ENCODE assay signal across 28 cellular contexts in the genomic region with DNA sequence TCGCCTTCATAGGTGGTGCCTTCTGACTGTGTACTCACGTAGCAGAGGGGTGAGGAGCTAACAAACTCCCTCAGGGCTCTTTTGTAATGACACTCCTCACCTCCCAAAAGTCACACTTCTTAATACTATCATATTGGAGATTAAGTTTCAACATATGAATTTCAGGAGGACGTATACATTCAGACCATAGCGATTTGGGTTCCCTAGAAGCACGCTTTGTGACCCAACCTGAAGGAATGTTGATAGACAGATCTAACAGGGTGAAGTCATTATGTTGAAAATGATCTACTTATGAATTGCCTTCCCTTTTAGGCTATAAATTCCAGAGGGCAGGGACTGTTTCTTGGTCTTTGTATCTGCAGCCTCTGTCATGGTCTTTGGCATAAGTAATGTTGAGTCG. TPM values are rescaled to one million over a fixed set of nuclear protein-coding genes. Genes with fewer than 3 reads are reported as not detected.
"Had no signal": no experiment of that assay in that cellular context is flagged by ENCODE, and none has a peak within 500 bp of the region (broad histone marks: within the 10 kb centered on the region; RNA-seq: fewer than 3 reads in every experiment).

No MANE protein-coding gene starts in this region.

- DNase-seq: activated B cell treated with CpG ODN at 0.5 μM for 24 hours; activated CD4-positive, alpha-beta T cell treated with anti-CD3 and anti-CD28 coated beads for 36 hours; activated CD8-positive, alpha-beta memory T cell treated with anti-CD3 and anti-CD28 coated beads, Interleukin-2, amount 10 ng/mL, durations not matched to agents 7 days and 5 days; activated CD8-positive, alpha-beta T cell treated with anti-CD3 and anti-CD28 coated beads, Interleukin-2, amount 10 ng/mL, durations not matched to agents 7 days and 5 days; activated naive CD4-positive, alpha-beta T cell; activated T-cell treated with anti-CD3 and anti-CD28 coated beads for 4 hours; activated T-cell treated with anti-CD3 and anti-CD28 coated beads, Interleukin-2, amount 50 U/mL, for 72 hours; cerebellar nuclear complex; colonic mucosa; effector memory CD4-positive, alpha-beta T cell; left colon; naive B cell; pancreas; sigmoid colon; stimulated activated CD4-positive, alpha-beta T cell treated with anti-CD3 and anti-CD28 coated beads, Interleukin-1b, Interleukin-23, amount 100 ng/mL, for 48 hours; stimulated activated CD4-positive, alpha-beta T cell treated with anti-CD3 and anti-CD28 coated beads, Interleukin-4, amount 100 ng/mL, for 4 hours; stimulated activated CD8-positive, alpha-beta memory T cell treated with anti-CD3 and anti-CD28 coated beads, Interleukin-4, amount 100 ng/mL, for 48 hours; stomach; tibial artery had no signal

- H3K27me3 ChIP-seq: hepatocyte had no signal

- H3K9me3 Mint-ChIP-seq: activated B cell treated with CpG ODN at 0.5 μM for 24 hours; activated naive CD4-positive, alpha-beta T cell treated with anti-CD3 and anti-CD28 coated beads, Interleukin-2, amount 50 U/mL, for 72 hours; activated T-cell treated with anti-CD3 and anti-CD28 coated beads, Interleukin-2, amount 50 U/mL, for 72 hours; stimulated activated memory B cell treated with anti-CD40 and anti-IgM and Interleukin-4, amounts not matched to agents 10 μg/mL and 1 μg/mL and 100 μg/mL, for 72 hours; T-helper 2 cell treated with Interferon-gamma antibody and Interleukin-4, amounts not matched to agents 5 μg/mL and 100 μg/mL, for 36 hours had no signal

- H3K27ac ChIP-seq: colonic mucosa, hepatocyte, pancreas, prostate gland, sigmoid colon, stomach, tibial artery had no signal

- H3K9me3 ChIP-seq: colonic mucosa, pancreas, prostate gland, sigmoid colon, tibial artery had no signal

- H3K36me3 ChIP-seq: colonic mucosa, pancreas, prostate gland, sigmoid colon, stomach, tibial artery had no signal

- H3K4me3 ChIP-seq: colonic mucosa, hepatocyte, pancreas, prostate gland, sigmoid colon, smooth muscle cell, stomach, tibial artery had no signal

- H3K4me1 Mint-ChIP-seq: mesothelial cell of epicardium had no signal

- H3K4me1 ChIP-seq: colonic mucosa, pancreas, prostate gland, sigmoid colon, tibial artery had no signal

- H3K4me3 Mint-ChIP-seq: activated B cell treated with CpG ODN at 0.5 μM for 24 hours; activated CD4-positive, alpha-beta T cell treated with anti-CD3 and anti-CD28 coated beads for 36 hours; activated CD8-positive, alpha-beta memory T cell treated with anti-CD3 and anti-CD28 coated beads, Interleukin-2, amount 10 ng/mL, durations not matched to agents 7 days and 5 days; activated CD8-positive, alpha-beta T cell treated with anti-CD3 and anti-CD28 coated beads, Interleukin-2, amount 10 ng/mL, durations not matched to agents 7 days and 5 days; activated T-cell treated with anti-CD3 and anti-CD28 coated beads, Interleukin-2, amount 50 U/mL, for 72 hours; mesothelial cell of epicardium; naive B cell; stimulated activated memory B cell treated with anti-CD40 and anti-IgM and Interleukin-4, amounts not matched to agents 10 μg/mL and 1 μg/mL and 100 μg/mL, for 72 hours; T-helper 2 cell treated with Interferon-gamma antibody and Interleukin-4, amounts not matched to agents 5 μg/mL and 100 μg/mL, for 36 hours had no signal

- ATAC-seq: activated CD4-positive, alpha-beta T cell treated with anti-CD3 and anti-CD28 coated beads for 36 hours; activated CD8-positive, alpha-beta memory T cell treated with anti-CD3 and anti-CD28 coated beads, Interleukin-2, amount 10 ng/mL, durations not matched to agents 7 days and 5 days; activated CD8-positive, alpha-beta T cell treated with anti-CD3 and anti-CD28 coated beads, Interleukin-2, amount 10 ng/mL, durations not matched to agents 7 days and 5 days; activated naive CD4-positive, alpha-beta T cell treated with anti-CD3 and anti-CD28 coated beads, Interleukin-2, amount 50 U/mL, for 72 hours; activated T-cell treated with anti-CD3 and anti-CD28 coated beads, Interleukin-2, amount 50 U/mL, for 72 hours; left colon; pancreas; stimulated activated memory B cell treated with anti-CD40 and anti-IgM and Interleukin-4, amounts not matched to agents 10 μg/mL and 1 μg/mL and 100 μg/mL, for 72 hours had no signal

- H3K36me3 Mint-ChIP-seq: activated CD8-positive, alpha-beta memory T cell treated with anti-CD3 and anti-CD28 coated beads, Interleukin-2, amount 10 ng/mL, durations not matched to agents 7 days and 5 days; activated naive CD4-positive, alpha-beta T cell treated with anti-CD3 and anti-CD28 coated beads, Interleukin-2, amount 50 U/mL, for 72 hours; naive B cell; stimulated activated memory B cell treated with anti-CD40 and anti-IgM and Interleukin-4, amounts not matched to agents 10 μg/mL and 1 μg/mL and 100 μg/mL, for 72 hours had no signal

- H3K27ac Mint-ChIP-seq: activated B cell treated with CpG ODN at 0.5 μM for 24 hours; activated CD4-positive, alpha-beta T cell treated with anti-CD3 and anti-CD28 coated beads for 36 hours; activated CD8-positive, alpha-beta memory T cell treated with anti-CD3 and anti-CD28 coated beads, Interleukin-2, amount 10 ng/mL, durations not matched to agents 7 days and 5 days; activated CD8-positive, alpha-beta T cell treated with anti-CD3 and anti-CD28 coated beads, Interleukin-2, amount 10 ng/mL, durations not matched to agents 7 days and 5 days; activated T-cell treated with anti-CD3 and anti-CD28 coated beads, Interleukin-2, amount 50 U/mL, for 72 hours; mesothelial cell of epicardium; stimulated activated memory B cell treated with anti-CD40 and anti-IgM and Interleukin-4, amounts not matched to agents 10 μg/mL and 1 μg/mL and 100 μg/mL, for 72 hours; T-helper 2 cell treated with Interferon-gamma antibody and Interleukin-4, amounts not matched to agents 5 μg/mL and 100 μg/mL, for 36 hours had no signal

RNA-seq across cellular contexts. Expression of a gene that starts 3.2 kb away (rescaled TPM):
- total RNA-seq: dermis microvascular lymphatic vessel endothelial cell, fibroblast of villous mesenchyme, hepatocyte, mesothelial cell of epicardium, smooth muscle cell had no signal
